In the genomic region with DNA sequence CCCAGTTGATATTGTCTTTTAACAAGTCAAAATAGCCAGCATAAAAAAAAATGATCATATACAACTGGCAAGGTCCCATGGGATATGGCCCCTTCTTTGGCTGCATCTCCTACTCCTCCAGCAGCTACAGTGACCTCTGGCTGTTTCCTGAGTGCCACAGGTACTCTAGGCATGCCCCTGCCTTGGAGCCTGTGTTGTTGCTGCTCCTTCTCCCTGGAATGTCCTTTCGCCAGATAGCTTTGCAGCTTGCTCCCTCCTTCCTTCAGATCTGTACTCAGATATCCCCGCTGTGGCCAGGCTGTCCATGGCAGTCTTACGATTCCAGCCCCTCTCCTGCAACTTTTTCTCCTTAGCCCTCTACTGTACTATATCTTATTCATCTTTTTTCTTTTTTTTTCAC, we compare ENCODE assay signal across 31 cellular contexts.
"Had no signal": no experiment of that assay in that cellular context is flagged by ENCODE, and none has a peak within 500 bp of the region (broad histone marks: within the 10 kb centered on the region; RNA-seq: fewer than 3 reads in every experiment).

No MANE protein-coding gene starts in this region.

- H3K27me3 Mint-ChIP-seq: activated CD4-positive, alpha-beta memory T cell treated with anti-CD3 and anti-CD28 coated beads, Interleukin-2, amount 10 ng/mL, durations not matched to agents 7 days and 5 days; activated CD8-positive, alpha-beta memory T cell treated with anti-CD3 and anti-CD28 coated beads, Interleukin-2, amount 10 ng/mL, durations not matched to agents 7 days and 5 days; activated naive CD4-positive, alpha-beta T cell treated with anti-CD3 and anti-CD28 coated beads, Interleukin-2, amount 10 ng/mL, durations not matched to agents 7 days and 5 days; activated naive CD8-positive, alpha-beta T cell; activated naive CD8-positive, alpha-beta T cell treated with anti-CD3 and anti-CD28 coated beads, Interleukin-2, amount 50 U/mL, for 24 hours; brain had no signal

- ATAC-seq: activated CD8-positive, alpha-beta memory T cell treated with anti-CD3 and anti-CD28 coated beads, Interleukin-2, amount 10 ng/mL, durations not matched to agents 7 days and 5 days; activated naive CD8-positive, alpha-beta T cell treated with anti-CD3 and anti-CD28 coated beads, Interleukin-2, amount 50 U/mL, for 24 hours; Panc1 had no signal

- DNase-seq: activated CD4-positive, alpha-beta memory T cell treated with anti-CD3 and anti-CD28 coated beads, Interleukin-2, amount 10 ng/mL, durations not matched to agents 7 days and 5 days; activated CD4-positive, alpha-beta T cell treated with anti-CD3 and anti-CD28 coated beads for 1 hour; activated CD4-positive, alpha-beta T cell treated with anti-CD3 and anti-CD28 coated beads for 48 hours; activated CD4-positive, CD25-positive, alpha-beta regulatory T cell; activated CD8-positive, alpha-beta memory T cell treated with anti-CD3 and anti-CD28 coated beads for 24 hours; activated CD8-positive, alpha-beta memory T cell treated with anti-CD3 and anti-CD28 coated beads, Interleukin-2, amount 10 ng/mL, durations not matched to agents 7 days and 5 days; activated CD8-positive, alpha-beta memory T cell treated with anti-CD3 and anti-CD28 coated beads, Interleukin-2, amount 50 U/mL, for 48 hours; activated effector memory CD4-positive, alpha-beta T cell treated with Interleukin-2 at 50 U/mL for 16 hours; activated naive CD4-positive, alpha-beta T cell treated with anti-CD3 and anti-CD28 coated beads, Interleukin-2, amount 10 ng/mL, durations not matched to agents 7 days and 5 days; activated naive CD8-positive, alpha-beta T cell treated with anti-CD3 and anti-CD28 coated beads, Interleukin-2, amount 50 U/mL, for 24 hours; activated T-cell treated with anti-CD3 and anti-CD28 coated beads, Interleukin-2, amount 50 U/mL, for 48 hours; anterior cingulate cortex; caudate nucleus; Karpas-422; MG63; NCI-H1048; NCI-H1105 treated with DMSO at 0.1 percent for 48 hours; NCI-H1436; NCI-H1694; NCI-H1930; NCI-H2081 treated with DMSO at 0.1 percent for 48 hours; NCI-H345; NCI-H524 treated with DMSO at 0.1 percent for 48 hours; SHP77; SJCRH30 had no signal

- H3K4me1 ChIP-seq: SJCRH30 had no signal

- H3K27ac ChIP-seq: SJCRH30, SK-N-MC, VCaP had no signal

- H3K4me3 ChIP-seq: MG63, SJCRH30, SK-N-MC had no signal

- H3K4me3 Mint-ChIP-seq: activated CD4-positive, alpha-beta memory T cell treated with anti-CD3 and anti-CD28 coated beads, Interleukin-2, amount 10 ng/mL, durations not matched to agents 7 days and 5 days; activated CD8-positive, alpha-beta memory T cell treated with anti-CD3 and anti-CD28 coated beads, Interleukin-2, amount 10 ng/mL, durations not matched to agents 7 days and 5 days; activated naive CD4-positive, alpha-beta T cell treated with anti-CD3 and anti-CD28 coated beads, Interleukin-2, amount 10 ng/mL, durations not matched to agents 7 days and 5 days; activated naive CD8-positive, alpha-beta T cell; activated naive CD8-positive, alpha-beta T cell treated with anti-CD3 and anti-CD28 coated beads, Interleukin-2, amount 50 U/mL, for 24 hours; brain; T-helper 2 cell treated with Interferon-gamma antibody and Interleukin-4, amounts not matched to agents 5 μg/mL and 100 μg/mL, for 36 hours had no signal

- H3K9me3 ChIP-seq: MG63, SJCRH30 had no signal

- H3K9me3 Mint-ChIP-seq: activated CD4-positive, alpha-beta memory T cell treated with anti-CD3 and anti-CD28 coated beads, Interleukin-2, amount 10 ng/mL, durations not matched to agents 7 days and 5 days; activated naive CD4-positive, alpha-beta T cell treated with anti-CD3 and anti-CD28 coated beads, Interleukin-2, amount 10 ng/mL, durations not matched to agents 7 days and 5 days; activated naive CD8-positive, alpha-beta T cell treated with anti-CD3 and anti-CD28 coated beads, Interleukin-2, amount 50 U/mL, for 24 hours; brain; T-helper 2 cell treated with Interferon-gamma antibody and Interleukin-4, amounts not matched to agents 5 μg/mL and 100 μg/mL, for 36 hours had no signal

- H3K36me3 Mint-ChIP-seq: activated CD8-positive, alpha-beta memory T cell treated with anti-CD3 and anti-CD28 coated beads, Interleukin-2, amount 10 ng/mL, durations not matched to agents 7 days and 5 days; activated naive CD4-positive, alpha-beta T cell treated with anti-CD3 and anti-CD28 coated beads, Interleukin-2, amount 10 ng/mL, durations not matched to agents 7 days and 5 days had no signal

- H3K36me3 ChIP-seq: MG63, SJCRH30 had no signal

- H3K27ac Mint-ChIP-seq: activated CD4-positive, alpha-beta memory T cell treated with anti-CD3 and anti-CD28 coated beads, Interleukin-2, amount 10 ng/mL, durations not matched to agents 7 days and 5 days; activated CD8-positive, alpha-beta memory T cell treated with anti-CD3 and anti-CD28 coated beads, Interleukin-2, amount 10 ng/mL, durations not matched to agents 7 days and 5 days; activated naive CD4-positive, alpha-beta T cell treated with anti-CD3 and anti-CD28 coated beads, Interleukin-2, amount 10 ng/mL, durations not matched to agents 7 days and 5 days; activated naive CD8-positive, alpha-beta T cell; activated naive CD8-positive, alpha-beta T cell treated with anti-CD3 and anti-CD28 coated beads, Interleukin-2, amount 50 U/mL, for 24 hours; brain; T-helper 2 cell treated with Interferon-gamma antibody and Interleukin-4, amounts not matched to agents 5 μg/mL and 100 μg/mL, for 36 hours had no signal

- H3K27me3 ChIP-seq: MG63, SJCRH30 had no signal
